11 cellular contexts compared by ENCODE assay signal in genomic region chr7:45001826-45002225, GRCh38. TPM values are rescaled to one million over a fixed set of nuclear protein-coding genes. Genes with fewer than 3 reads are reported as not detected.
DNase-seq lines count a peak whose midpoint lies in the region; ATAC-seq, FAIRE-seq and TF ChIP-seq lines count a peak whose summit lies in the region.
"Had no signal": no experiment of that assay in that cellular context is flagged by ENCODE, and none has a peak within 500 bp of the region (broad histone marks: within the 10 kb centered on the region; RNA-seq: fewer than 3 reads in every experiment).

No MANE protein-coding gene starts in this region.

- H3K4me1 Mint-ChIP-seq in activated naive CD4-positive, alpha-beta T cell treated with anti-CD3 and anti-CD28 coated beads, Interleukin-2, amount 10 ng/mL, durations not matched to agents 7 days and 5 days, result peaks cover 56% of the 10 kb centered on the region
- peaks cover 44% of the 10 kb centered on the region for H3K4me1 Mint-ChIP-seq in activated T-helper 17 cell treated with anti-CD3 and anti-CD28 coated beads, Interleukin-2, amount 50 U/mL, for 72 hours

- ATAC-seq in activated T-helper 17 cell treated with anti-CD3 and anti-CD28 coated beads, Interleukin-2, amount 50 U/mL, for 72 hours (replicated peaks), result no peak
- no peak for ATAC-seq in HG02571 (IDR thresholded peaks at IDR 0.05; ENCODE audit: unreplicated experiment)
- ATAC-seq: Right ventricle myocardium inferior had no signal

- no peak overlapping the region for H3K27ac ChIP-seq in kidney (ENCODE audit: low read depth in 2 of 2, low read length in 2 of 2)
- no peak overlapping the region for H3K27ac ChIP-seq in thymus (ENCODE audit: low read depth)

- CTCF ChIA-PET in activated naive CD4-positive, alpha-beta T cell treated with anti-CD3 and anti-CD28 coated beads, Interleukin-2, amount 10 ng/mL, durations not matched to agents 7 days and 5 days (lab: Charles Lee), result interaction anchor here (0.7 to 4.7 kb wide), 12 partner anchors 14 to 245 kb away, joined by 3 to 41 read pairs (median 4); partner anchors contain the start of gene MYO1G

- peaks cover 0 to 10% of the 10 kb centered on the region in 2 donors for H3K4me1 ChIP-seq in kidney (ENCODE audit: control insufficient read depth in 1 of 2, insufficient read depth in 1 of 2, low read depth in 1 of 2, low read length in 2 of 2)
- peaks cover 19% of the 10 kb centered on the region for H3K4me1 ChIP-seq in thymus (ENCODE audit: control insufficient read depth, insufficient read depth, low read length)

- WGBS in thymus, result 32% methylated on average over 2 of the region's 2 CpGs

- intact Hi-C loops in kidney (cut with DNase I), result no loop called here

- H3K9ac ChIP-seq in kidney (ENCODE audit: low read length in 2 of 2), result peak overlapping the region in 1 of 2 donors; percentile 36

- H3K27me3 Mint-ChIP-seq in activated naive CD4-positive, alpha-beta T cell treated with anti-CD3 and anti-CD28 coated beads, Interleukin-2, amount 10 ng/mL, durations not matched to agents 7 days and 5 days, result no peaks in the 10 kb centered on the region
- H3K27me3 Mint-ChIP-seq in activated T-helper 17 cell treated with anti-CD3 and anti-CD28 coated beads, Interleukin-2, amount 50 U/mL, for 72 hours, result no peaks in the 10 kb centered on the region

- no peak for TF ChIP-seq CTCF in kidney (IDR thresholded peaks at IDR 0.05; ENCODE audit: borderline replicate concordance, extremely low read depth, insufficient read depth)

- DNase-seq in activated naive CD4-positive, alpha-beta T cell treated with anti-CD3 and anti-CD28 coated beads, Interleukin-2, amount 10 ng/mL, durations not matched to agents 7 days and 5 days, result no peak
- DNase-seq in activated naive CD4-positive, alpha-beta T cell (lab: John Stamatoyannopoulos, UW), result no peak
- DNase-seq in kidney, result peak; percentile 1
- DNase-seq in germinal center (ENCODE audit: low spot score), result no peak
- no peak for DNase-seq in activated effector memory CD4-positive, alpha-beta T cell treated with anti-CD3 and anti-CD28 coated beads, Interleukin-2, amount 50 U/mL, for 16 hours

- peaks cover 20% of the 10 kb centered on the region for H3K36me3 Mint-ChIP-seq in activated naive CD4-positive, alpha-beta T cell treated with anti-CD3 and anti-CD28 coated beads, Interleukin-2, amount 10 ng/mL, durations not matched to agents 7 days and 5 days
- H3K36me3 Mint-ChIP-seq in activated T-helper 17 cell treated with anti-CD3 and anti-CD28 coated beads, Interleukin-2, amount 50 U/mL, for 72 hours (ENCODE audit: low read depth), result peaks cover 64% of the 10 kb centered on the region

- H3K4me3 ChIP-seq in kidney (ENCODE audit: low read length in 2 of 2) (no peak overlapping the region), thymus (ENCODE audit: low read length) (peak overlapping the region; percentile 68)

- H3K9me3 Mint-ChIP-seq in activated naive CD4-positive, alpha-beta T cell treated with anti-CD3 and anti-CD28 coated beads, Interleukin-2, amount 10 ng/mL, durations not matched to agents 7 days and 5 days, result no peaks in the 10 kb centered on the region
- no peaks in the 10 kb centered on the region for H3K9me3 Mint-ChIP-seq in activated T-helper 17 cell treated with anti-CD3 and anti-CD28 coated beads, Interleukin-2, amount 50 U/mL, for 72 hours

- peak overlapping the region; percentile 83 for H3K4me3 Mint-ChIP-seq in activated naive CD4-positive, alpha-beta T cell treated with anti-CD3 and anti-CD28 coated beads, Interleukin-2, amount 10 ng/mL, durations not matched to agents 7 days and 5 days
- H3K4me3 Mint-ChIP-seq in activated T-helper 17 cell treated with anti-CD3 and anti-CD28 coated beads, Interleukin-2, amount 50 U/mL, for 72 hours, result peak overlapping the region; percentile 87

- H3K27me3 ChIP-seq in thymus (ENCODE audit: control insufficient read depth, insufficient read depth), result no peaks in the 10 kb centered on the region

- no peaks in the 10 kb centered on the region for H3K9me3 ChIP-seq in kidney (ENCODE audit: control insufficient read depth in 1 of 2, low read length in 2 of 2)
- no peaks in the 10 kb centered on the region for H3K9me3 ChIP-seq in thymus (ENCODE audit: control insufficient read depth)

- FAIRE-seq in kidney (lab: Jason Lieb, UNC), result no peak
- FAIRE-seq: frontal cortex had no signal

- peak overlapping the region; percentile 91 for H3K27ac Mint-ChIP-seq in activated naive CD4-positive, alpha-beta T cell treated with anti-CD3 and anti-CD28 coated beads, Interleukin-2, amount 10 ng/mL, durations not matched to agents 7 days and 5 days
- H3K27ac Mint-ChIP-seq in activated T-helper 17 cell treated with anti-CD3 and anti-CD28 coated beads, Interleukin-2, amount 50 U/mL, for 72 hours, result peak overlapping the region; percentile 79

- H3K36me3 ChIP-seq in kidney (ENCODE audit: control insufficient read depth in 1 of 2, insufficient read depth in 2 of 2, low read length in 2 of 2), result no peaks in the 10 kb centered on the region
- peaks cover 15% of the 10 kb centered on the region for H3K36me3 ChIP-seq in thymus (ENCODE audit: control insufficient read depth, insufficient read depth)

RNA-seq across cellular contexts. Expression of gene CCM2, which starts 1.8 kb away (rescaled TPM):
- total RNA-seq in activated T-helper 17 cell treated with anti-CD3 and anti-CD28 coated beads, Interleukin-2, amount 50 U/mL, for 72 hours, result 10 to 100 TPM; 69.8 to 79.3 TPM
- total RNA-seq in kidney, result 35.0 TPM
- 37.8 TPM for polyA plus RNA-seq in kidney (ENCODE audit: insufficient read depth, low read depth, low replicate concordance)
- polyA plus RNA-seq in thymus, result 114 TPM

RNA-seq across cellular contexts. Expression of gene MYO1G, which starts 23.0 kb away (rescaled TPM):
- 100 to 1,000 TPM; 316 to 649 TPM for total RNA-seq in activated T-helper 17 cell treated with anti-CD3 and anti-CD28 coated beads, Interleukin-2, amount 50 U/mL, for 72 hours
- 14.3 TPM for total RNA-seq in kidney
- polyA plus RNA-seq in kidney (ENCODE audit: insufficient read depth, low read depth, low replicate concordance) (0.60 TPM), thymus (56.2 TPM)
- total RNA-seq: M059J had no signal

Comparison
In these comparisons a context has a peak if more than half of its experiments do, and no peak if none do; other contexts are left out.
1. RNA of gene MYO1G, which starts 23.0 kb away (total RNA-seq): 316 to 649 TPM in activated T-helper 17 cell treated with anti-CD3 and anti-CD28 coated beads, Interleukin-2, amount 50 U/mL, for 72 hours; 14.3 TPM in kidney (single experiment); every median in the first group is over 10 times any median in the second.